Comparison of ENCODE assay signal across 15 cellular contexts in genomic region chr11:48101958-48102357, GRCh38.
A peak's percentile ranks its signal among the peaks of the same experiment; 100 is the strongest.
DNase-seq lines count a peak whose midpoint lies in the region; ATAC-seq lines count a peak whose summit lies in the region.
"Had no signal": no experiment of that assay in that cellular context is flagged by ENCODE, and none has a peak within 500 bp of the region (broad histone marks: within the 10 kb centered on the region; RNA-seq: fewer than 3 reads in every experiment).

No MANE protein-coding gene starts in this region.

- H3K27me3 Mint-ChIP-seq in activated T-cell treated with anti-CD3 and anti-CD28 coated beads, Interleukin-2, amount 50 U/mL, for 24 hours = no peaks in the 10 kb centered on the region
- H3K27me3 Mint-ChIP-seq in activated naive CD8-positive, alpha-beta T cell treated with anti-CD3 and anti-CD28 coated beads, Interleukin-2, amount 50 U/mL, for 24 hours = no peaks in the 10 kb centered on the region
- H3K27me3 Mint-ChIP-seq in CD4-positive, alpha-beta memory T cell = no peaks in the 10 kb centered on the region
- H3K27me3 Mint-ChIP-seq: activated naive CD4-positive, alpha-beta T cell treated with anti-CD3 and anti-CD28 coated beads, Interleukin-2, amount 10 ng/mL, durations not matched to agents 7 days and 5 days had no signal

- no peaks in the 10 kb centered on the region for H3K36me3 ChIP-seq in CD4-positive, alpha-beta memory T cell (ENCODE audit: insufficient read depth, low read length)
- H3K36me3 ChIP-seq: prostate gland, WERI-Rb-1 had no signal

- intact Hi-C loops in left colon (cut with DNase I, micrococcal nuclease) = no loop called here
- intact Hi-C loops in CD4-positive, alpha-beta memory T cell (cut with micrococcal nuclease) = no loop called here

- H3K4me1 Mint-ChIP-seq in activated T-cell treated with anti-CD3 and anti-CD28 coated beads, Interleukin-2, amount 50 U/mL, for 24 hours (ENCODE audit: low read depth) = peaks cover 71% of the 10 kb centered on the region
- peaks cover 73% of the 10 kb centered on the region for H3K4me1 Mint-ChIP-seq in activated naive CD8-positive, alpha-beta T cell treated with anti-CD3 and anti-CD28 coated beads, Interleukin-2, amount 50 U/mL, for 24 hours
- peaks cover 32 to 58% (median 49%) of the 10 kb centered on the region in 4 donors for H3K4me1 Mint-ChIP-seq in CD4-positive, alpha-beta memory T cell

- H3K27ac ChIP-seq in CD4-positive, alpha-beta memory T cell (ENCODE audit: low read depth, low read length) = no peak overlapping the region
- H3K27ac ChIP-seq: WERI-Rb-1 had no signal

- DNase-seq in activated T-cell treated with anti-CD3 and anti-CD28 coated beads, Interleukin-2, amount 50 U/mL, for 24 hours = peak; percentile 3
- DNase-seq in activated T-cell treated with anti-CD3 and anti-CD28 coated beads, Interleukin-2, amount 50 U/mL, for 48 hours = no peak
- no peak for DNase-seq in activated naive CD8-positive, alpha-beta T cell treated with anti-CD3 and anti-CD28 coated beads, Interleukin-2, amount 50 U/mL, for 24 hours
- DNase-seq in left colon = no peak
- peak; percentile 69 for DNase-seq in superior temporal gyrus (ENCODE audit: extremely low spot score)
- DNase-seq in UCSD-AML1 (lab: John Stamatoyannopoulos, UW; ENCODE audit: unreplicated experiment) = no peak
- no peak for DNase-seq in CD4-positive, alpha-beta memory T cell
- DNase-seq: activated naive CD4-positive, alpha-beta T cell treated with anti-CD3 and anti-CD28 coated beads, Interleukin-2, amount 10 ng/mL, durations not matched to agents 7 days and 5 days; COR-L47; HFFc6; hippocampal formation; left cardiac atrium; WERI-Rb-1 had no signal

- CTCF ChIA-PET in CD4-positive, alpha-beta memory T cell (lab: Charles Lee; ENCODE audit: partially characterized antibody) = interaction anchor here (4.8 kb wide), 1 partner anchor 7 kb away, joined by 21 read pairs; no protein-coding TSS in a partner anchor

- H3K4me1 ChIP-seq in CD4-positive, alpha-beta memory T cell (ENCODE audit: insufficient read depth, low read length) = peaks cover 34% of the 10 kb centered on the region

- H3K9me3 Mint-ChIP-seq in activated T-cell treated with anti-CD3 and anti-CD28 coated beads, Interleukin-2, amount 50 U/mL, for 24 hours = no peaks in the 10 kb centered on the region
- H3K9me3 Mint-ChIP-seq in activated naive CD8-positive, alpha-beta T cell treated with anti-CD3 and anti-CD28 coated beads, Interleukin-2, amount 50 U/mL, for 24 hours = no peaks in the 10 kb centered on the region
- no peaks in the 10 kb centered on the region for H3K9me3 Mint-ChIP-seq in CD4-positive, alpha-beta memory T cell
- H3K9me3 Mint-ChIP-seq: activated naive CD4-positive, alpha-beta T cell treated with anti-CD3 and anti-CD28 coated beads, Interleukin-2, amount 10 ng/mL, durations not matched to agents 7 days and 5 days; HFFc6 had no signal

- no peak for ATAC-seq in activated naive CD8-positive, alpha-beta T cell treated with anti-CD3 and anti-CD28 coated beads, Interleukin-2, amount 50 U/mL, for 24 hours
- peak; percentile 46 for ATAC-seq in left colon
- ATAC-seq in HG03432 (IDR thresholded peaks at IDR 0.05; ENCODE audit: unreplicated experiment) = no peak
- ATAC-seq: left cardiac atrium had no signal

- no peak overlapping the region for H3K4me3 ChIP-seq in CD4-positive, alpha-beta memory T cell (ENCODE audit: low read length in 2 of 2)
- H3K4me3 ChIP-seq: prostate gland had no signal

- no peaks in the 10 kb centered on the region for H3K27me3 ChIP-seq in CD4-positive, alpha-beta memory T cell (ENCODE audit: insufficient read depth, low read length)

- no peaks in the 10 kb centered on the region for H3K36me3 Mint-ChIP-seq in activated T-cell treated with anti-CD3 and anti-CD28 coated beads, Interleukin-2, amount 50 U/mL, for 24 hours (ENCODE audit: low read depth)
- no peaks in the 10 kb centered on the region for H3K36me3 Mint-ChIP-seq in activated naive CD8-positive, alpha-beta T cell treated with anti-CD3 and anti-CD28 coated beads, Interleukin-2, amount 50 U/mL, for 24 hours (ENCODE audit: low read depth)
- no peaks in the 10 kb centered on the region for H3K36me3 Mint-ChIP-seq in CD4-positive, alpha-beta memory T cell

- no peaks in the 10 kb centered on the region for H3K9me3 ChIP-seq in CD4-positive, alpha-beta memory T cell (ENCODE audit: control insufficient read depth in 1 of 2, low read length in 2 of 2)
- H3K9me3 ChIP-seq: prostate gland had no signal

- POLR2A ChIA-PET in CD4-positive, alpha-beta memory T cell (lab: Charles Lee; ENCODE audit: partially characterized antibody) = no interaction called here

- H3K4me3 Mint-ChIP-seq in activated T-cell treated with anti-CD3 and anti-CD28 coated beads, Interleukin-2, amount 50 U/mL, for 24 hours = no peak overlapping the region
- no peak overlapping the region for H3K4me3 Mint-ChIP-seq in activated naive CD8-positive, alpha-beta T cell treated with anti-CD3 and anti-CD28 coated beads, Interleukin-2, amount 50 U/mL, for 24 hours
- no peak overlapping the region for H3K4me3 Mint-ChIP-seq in CD4-positive, alpha-beta memory T cell
- H3K4me3 Mint-ChIP-seq: activated naive CD4-positive, alpha-beta T cell treated with anti-CD3 and anti-CD28 coated beads, Interleukin-2, amount 10 ng/mL, durations not matched to agents 7 days and 5 days; HFFc6 had no signal

- H3K27ac Mint-ChIP-seq in activated T-cell treated with anti-CD3 and anti-CD28 coated beads, Interleukin-2, amount 50 U/mL, for 24 hours = no peak overlapping the region
- H3K27ac Mint-ChIP-seq in activated naive CD8-positive, alpha-beta T cell treated with anti-CD3 and anti-CD28 coated beads, Interleukin-2, amount 50 U/mL, for 24 hours = peak overlapping the region; percentile 49
- H3K27ac Mint-ChIP-seq in CD4-positive, alpha-beta memory T cell = peak overlapping the region in 3 of 7 donors; percentile 38 to 85 (median 75)
- H3K27ac Mint-ChIP-seq: activated naive CD4-positive, alpha-beta T cell treated with anti-CD3 and anti-CD28 coated beads, Interleukin-2, amount 10 ng/mL, durations not matched to agents 7 days and 5 days; HFFc6 had no signal

Comparison
In these comparisons a context has a peak if more than half of its experiments do, and no peak if none do; other contexts are left out.
1. DNase-seq: peak in activated T-cell treated with anti-CD3 and anti-CD28 coated beads, Interleukin-2, amount 50 U/mL, for 24 hours (single experiment) and superior temporal gyrus (single experiment); none in activated T-cell treated with anti-CD3 and anti-CD28 coated beads, Interleukin-2, amount 50 U/mL, for 48 hours (0 of 2), activated naive CD8-positive, alpha-beta T cell treated with anti-CD3 and anti-CD28 coated beads, Interleukin-2, amount 50 U/mL, for 24 hours (single experiment), left colon (0 of 2), UCSD-AML1 (single experiment) and CD4-positive, alpha-beta memory T cell (0 of 5).